Comparison of ENCODE assay signal across 29 cellular contexts in genomic region chr6:107531868-107532267, GRCh38.
"Had no signal": no experiment of that assay in that cellular context is flagged by ENCODE, and none has a peak within 500 bp of the region (broad histone marks: within the 10 kb centered on the region; RNA-seq: fewer than 3 reads in every experiment).

No MANE protein-coding gene starts in this region.

- H3K36me3 Mint-ChIP-seq: activated naive CD4-positive, alpha-beta T cell treated with anti-CD3 and anti-CD28 coated beads, Interleukin-2, amount 50 U/mL, for 24 hours; activated naive CD8-positive, alpha-beta T cell treated with anti-CD3 and anti-CD28 coated beads, Interleukin-2, amount 10 ng/mL, durations not matched to agents 7 days and 5 days had no signal

- ATAC-seq: activated CD8-positive, alpha-beta T cell treated with anti-CD3 and anti-CD28 coated beads for 36 hours; activated T-cell treated with anti-CD3 and anti-CD28 coated beads, Interleukin-2, amount 50 U/mL, for 72 hours; activated T-helper 17 cell treated with anti-CD3 and anti-CD28 coated beads, Interleukin-2, amount 50 U/mL, for 72 hours had no signal

- H3K9me3 ChIP-seq: ascending aorta, breast epithelium had no signal

- H3K9me3 Mint-ChIP-seq: activated CD4-positive, alpha-beta T cell treated with anti-CD3 and anti-CD28 coated beads, Interleukin-2, amount 10 ng/mL, durations not matched to agents 24 days and 14 days; activated CD8-positive, alpha-beta T cell treated with anti-CD3 and anti-CD28 coated beads for 36 hours; activated naive CD4-positive, alpha-beta T cell treated with anti-CD3 and anti-CD28 coated beads, Interleukin-2, amount 50 U/mL, for 24 hours; activated naive CD8-positive, alpha-beta T cell treated with anti-CD3 and anti-CD28 coated beads, Interleukin-2, amount 10 ng/mL, durations not matched to agents 7 days and 5 days; activated T-cell treated with anti-CD3 and anti-CD28 coated beads, Interleukin-2, amount 50 U/mL, for 72 hours; activated T-helper 17 cell treated with anti-CD3 and anti-CD28 coated beads, Interleukin-2, amount 50 U/mL, for 72 hours; T-helper 1 cell treated with Interleukin-12 subunit alpha and Interleukin-12 subunit beta and Interleukin-4 antibody, amounts not matched to agents 30 μg/mL and 1 μg/mL, for 36 hours; T-helper 2 cell treated with Interferon-gamma antibody and Interleukin-4, amounts not matched to agents 5 μg/mL and 100 μg/mL, for 36 hours had no signal

- H3K27me3 Mint-ChIP-seq: activated naive CD4-positive, alpha-beta T cell treated with anti-CD3 and anti-CD28 coated beads, Interleukin-2, amount 50 U/mL, for 24 hours had no signal

- H3K27me3 ChIP-seq: ascending aorta, breast epithelium had no signal

- H3K4me1 Mint-ChIP-seq: activated CD4-positive, alpha-beta T cell treated with anti-CD3 and anti-CD28 coated beads, Interleukin-2, amount 10 ng/mL, durations not matched to agents 24 days and 14 days; activated naive CD4-positive, alpha-beta T cell treated with anti-CD3 and anti-CD28 coated beads, Interleukin-2, amount 50 U/mL, for 24 hours; activated naive CD8-positive, alpha-beta T cell treated with anti-CD3 and anti-CD28 coated beads, Interleukin-2, amount 10 ng/mL, durations not matched to agents 7 days and 5 days; activated T-helper 17 cell treated with anti-CD3 and anti-CD28 coated beads, Interleukin-2, amount 50 U/mL, for 72 hours had no signal

- H3K4me3 ChIP-seq: ascending aorta, breast epithelium, PC-9 had no signal

- H3K27ac Mint-ChIP-seq: activated CD4-positive, alpha-beta T cell treated with anti-CD3 and anti-CD28 coated beads, Interleukin-2, amount 10 ng/mL, durations not matched to agents 24 days and 14 days; activated CD8-positive, alpha-beta T cell treated with anti-CD3 and anti-CD28 coated beads for 36 hours; activated naive CD4-positive, alpha-beta T cell treated with anti-CD3 and anti-CD28 coated beads, Interleukin-2, amount 50 U/mL, for 24 hours; activated naive CD8-positive, alpha-beta T cell treated with anti-CD3 and anti-CD28 coated beads, Interleukin-2, amount 10 ng/mL, durations not matched to agents 7 days and 5 days; activated T-cell treated with anti-CD3 and anti-CD28 coated beads, Interleukin-2, amount 50 U/mL, for 72 hours; activated T-helper 17 cell treated with anti-CD3 and anti-CD28 coated beads, Interleukin-2, amount 50 U/mL, for 72 hours; T-helper 1 cell treated with Interleukin-12 subunit alpha and Interleukin-12 subunit beta and Interleukin-4 antibody, amounts not matched to agents 30 μg/mL and 1 μg/mL, for 36 hours; T-helper 2 cell treated with Interferon-gamma antibody and Interleukin-4, amounts not matched to agents 5 μg/mL and 100 μg/mL, for 36 hours had no signal

- H3K4me1 ChIP-seq: ascending aorta, breast epithelium had no signal

- DNase-seq: activated CD4-positive, alpha-beta T cell treated with anti-CD3 and anti-CD28 coated beads, Interleukin-2, amount 10 ng/mL, durations not matched to agents 24 days and 14 days; activated CD4-positive, alpha-beta T cell treated with anti-CD3 and anti-CD28 coated beads, Interleukin-2, amount 50 U/mL, for 4 hours; activated CD8-positive, alpha-beta T cell treated with anti-CD3 and anti-CD28 coated beads for 36 hours; activated gamma-delta T cell; activated naive CD4-positive, alpha-beta T cell treated with Interleukin-2 at 50 U/mL for 16 hours; activated naive CD8-positive, alpha-beta T cell treated with anti-CD3 and anti-CD28 coated beads, Interleukin-2, amount 10 ng/mL, durations not matched to agents 7 days and 5 days; activated T-cell treated with anti-CD3 and anti-CD28 coated beads, Interleukin-2, amount 50 U/mL, for 1 hour; activated T-cell treated with anti-CD3 and anti-CD28 coated beads, Interleukin-2, amount 50 U/mL, for 72 hours; amygdala; Karpas-422; KBM-7; NCI-H1048; NCI-H1105 treated with DMSO at 0.1 percent for 48 hours; NCI-H1436; NCI-H1694; NCI-H1930; NCI-H2081 treated with DMSO at 0.1 percent for 48 hours; NCI-H510A; NCI-H526; NCI-H748 treated with DMSO at 0.1 percent for 48 hours; NK-92 treated with Interleukin-12 subunit alpha and Interleukin-12 subunit beta, amount 100 ng/mL, for 24 hours; PC-9 had no signal

- H3K4me3 Mint-ChIP-seq: activated CD4-positive, alpha-beta T cell treated with anti-CD3 and anti-CD28 coated beads, Interleukin-2, amount 10 ng/mL, durations not matched to agents 24 days and 14 days; activated CD8-positive, alpha-beta T cell treated with anti-CD3 and anti-CD28 coated beads for 36 hours; activated naive CD4-positive, alpha-beta T cell treated with anti-CD3 and anti-CD28 coated beads, Interleukin-2, amount 50 U/mL, for 24 hours; activated naive CD8-positive, alpha-beta T cell treated with anti-CD3 and anti-CD28 coated beads, Interleukin-2, amount 10 ng/mL, durations not matched to agents 7 days and 5 days; activated T-cell treated with anti-CD3 and anti-CD28 coated beads, Interleukin-2, amount 50 U/mL, for 72 hours; activated T-helper 17 cell treated with anti-CD3 and anti-CD28 coated beads, Interleukin-2, amount 50 U/mL, for 72 hours; T-helper 1 cell treated with Interleukin-12 subunit alpha and Interleukin-12 subunit beta and Interleukin-4 antibody, amounts not matched to agents 30 μg/mL and 1 μg/mL, for 36 hours; T-helper 2 cell treated with Interferon-gamma antibody and Interleukin-4, amounts not matched to agents 5 μg/mL and 100 μg/mL, for 36 hours had no signal

- H3K27ac ChIP-seq: ascending aorta, PC-9, RWPE1 had no signal
